In the genomic region with DNA sequence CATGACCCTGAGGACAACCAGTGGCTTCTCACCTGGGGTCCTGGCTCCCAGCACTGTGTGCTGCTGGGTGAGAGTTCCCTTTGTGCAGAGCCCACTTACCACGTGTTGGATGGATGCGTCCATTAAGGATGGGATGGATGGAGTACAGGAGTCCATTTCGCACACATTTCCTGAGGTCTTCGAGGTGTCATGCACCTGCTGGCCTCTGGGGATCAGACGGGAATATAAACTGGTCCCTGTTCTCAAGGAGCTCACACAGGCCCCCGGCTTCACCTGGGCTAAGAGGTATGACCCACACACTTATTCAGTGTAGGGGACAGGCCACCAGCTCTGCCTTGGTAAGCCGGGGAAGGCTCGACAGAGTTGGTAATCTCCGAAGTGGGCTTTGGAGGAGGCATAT, we compare ENCODE assay signal across 21 cellular contexts.
"Had no signal": no experiment of that assay in that cellular context is flagged by ENCODE, and none has a peak within 500 bp of the region (broad histone marks: within the 10 kb centered on the region; RNA-seq: fewer than 3 reads in every experiment).

No MANE protein-coding gene starts in this region.

- H3K27ac ChIP-seq: breast epithelium had no signal

- H3K4me1 ChIP-seq: breast epithelium had no signal

- H3K4me3 Mint-ChIP-seq: activated CD8-positive, alpha-beta T cell treated with anti-CD3 and anti-CD28 coated beads, Interleukin-2, amount 10 ng/mL, durations not matched to agents 7 days and 5 days; activated naive CD8-positive, alpha-beta T cell treated with anti-CD3 and anti-CD28 coated beads, Interleukin-2, amount 10 ng/mL, durations not matched to agents 7 days and 5 days; T-helper 1 cell treated with Interleukin-12 subunit alpha and Interleukin-12 subunit beta and Interleukin-4 antibody, amounts not matched to agents 30 μg/mL and 1 μg/mL, for 36 hours had no signal

- DNase-seq: activated CD4-positive, alpha-beta T cell treated with anti-CD3 and anti-CD28 coated beads for 48 hours; activated CD4-positive, alpha-beta T cell treated with anti-CD3 and anti-CD28 coated beads, Interleukin-2, amount 50 U/mL, for 4 hours; activated CD4-positive, CD25-positive, alpha-beta regulatory T cell treated with anti-CD3 and anti-CD28 coated beads, Interleukin-2, amount 50 U/mL, for 72 hours; activated CD8-positive, alpha-beta memory T cell treated with anti-CD3 and anti-CD28 coated beads, Interleukin-2, amount 50 U/mL, for 48 hours; activated CD8-positive, alpha-beta T cell treated with anti-CD3 and anti-CD28 coated beads, Interleukin-2, amount 10 ng/mL, durations not matched to agents 7 days and 5 days; activated naive CD4-positive, alpha-beta T cell treated with anti-CD3 and anti-CD28 coated beads, Interleukin-2, amount 50 U/mL, for 16 hours; activated naive CD8-positive, alpha-beta T cell treated with anti-CD3 and anti-CD28 coated beads, Interleukin-2, amount 10 ng/mL, durations not matched to agents 7 days and 5 days; activated T-cell treated with anti-CD3 and anti-CD28 coated beads, Interleukin-2, amount 50 U/mL, for 1 hour; aorta; caudate nucleus; Kasumi-1; NCI-H1105 treated with DMSO at 0.1 percent for 48 hours; NCI-H1436 treated with DMSO at 0.1 percent for 48 hours; NCI-H187; NCI-H2081; NCI-H510A treated with DMSO at 0.1 percent for 48 hours; PC-3; SHP77 had no signal

- FAIRE-seq: RCC 7860 had no signal

- H3K9me3 Mint-ChIP-seq: activated naive CD8-positive, alpha-beta T cell treated with anti-CD3 and anti-CD28 coated beads, Interleukin-2, amount 10 ng/mL, durations not matched to agents 7 days and 5 days; T-helper 1 cell treated with Interleukin-12 subunit alpha and Interleukin-12 subunit beta and Interleukin-4 antibody, amounts not matched to agents 30 μg/mL and 1 μg/mL, for 36 hours had no signal

- ATAC-seq: activated CD8-positive, alpha-beta T cell treated with anti-CD3 and anti-CD28 coated beads, Interleukin-2, amount 10 ng/mL, durations not matched to agents 7 days and 5 days; PC-3 had no signal

- H3K36me3 Mint-ChIP-seq: activated naive CD8-positive, alpha-beta T cell treated with anti-CD3 and anti-CD28 coated beads, Interleukin-2, amount 10 ng/mL, durations not matched to agents 7 days and 5 days had no signal

- H3K9me3 ChIP-seq: breast epithelium had no signal

- H3K36me3 ChIP-seq: breast epithelium had no signal

- H3K4me1 Mint-ChIP-seq: activated naive CD8-positive, alpha-beta T cell treated with anti-CD3 and anti-CD28 coated beads, Interleukin-2, amount 10 ng/mL, durations not matched to agents 7 days and 5 days had no signal

- H3K27ac Mint-ChIP-seq: activated CD8-positive, alpha-beta T cell treated with anti-CD3 and anti-CD28 coated beads, Interleukin-2, amount 10 ng/mL, durations not matched to agents 7 days and 5 days; activated naive CD8-positive, alpha-beta T cell treated with anti-CD3 and anti-CD28 coated beads, Interleukin-2, amount 10 ng/mL, durations not matched to agents 7 days and 5 days; T-helper 1 cell treated with Interleukin-12 subunit alpha and Interleukin-12 subunit beta and Interleukin-4 antibody, amounts not matched to agents 30 μg/mL and 1 μg/mL, for 36 hours had no signal

- H3K4me3 ChIP-seq: breast epithelium had no signal

- H3K27me3 ChIP-seq: breast epithelium had no signal
